ENCODE assay signal across 8 cellular contexts in genomic region chr14:74084277-74085046, GRCh38. TPM values are rescaled to one million over a fixed set of nuclear protein-coding genes. Genes with fewer than 3 reads are reported as not detected.
DNase-seq lines count a peak whose midpoint lies in the region; ATAC-seq and TF ChIP-seq lines count a peak whose summit lies in the region.

Gene ALDH6A1, minus strand, starts transcription at chr14:74084453. Its CDS starts 59 bp downstream, at chr14:74084394.
Gene LIN52, plus strand, starts transcription at chr14:74084956. Its CDS starts 19 bp downstream, at chr14:74084975.

- H3K4me3 ChIP-seq in upper lobe of right lung: peak within 1 kb of the TSS; percentile 73

- DNase-seq in NCI-H1694 (lab: John Stamatoyannopoulos, UW) (peak; percentile 100), amniotic stem cell (lab: John Stamatoyannopoulos, UW) (peak; percentile 100), left cardiac atrium (peak; percentile 98), posterior vena cava (ENCODE audit: low spot score) (peak; percentile 100), upper lobe of right lung (peak; percentile 99)

- H3K4me3 Mint-ChIP-seq in T-helper 1 cell treated with Interleukin-12 subunit alpha and Interleukin-12 subunit beta and Interleukin-4 antibody, amounts not matched to agents 30 μg/mL and 1 μg/mL, for 36 hours: peak within 1 kb of the TSS; percentile 100

- H3K27me3 Mint-ChIP-seq in T-helper 1 cell treated with Interleukin-12 subunit alpha and Interleukin-12 subunit beta and Interleukin-4 antibody, amounts not matched to agents 30 μg/mL and 1 μg/mL, for 36 hours (ENCODE audit: low read depth): no peaks in the 10 kb centered on the region

- peaks cover 35% of the 10 kb centered on the region for H3K4me1 Mint-ChIP-seq in T-helper 1 cell treated with Interleukin-12 subunit alpha and Interleukin-12 subunit beta and Interleukin-4 antibody, amounts not matched to agents 30 μg/mL and 1 μg/mL, for 36 hours (ENCODE audit: low read depth)

- peak within 1 kb of the TSS; percentile 99 for H3K27ac Mint-ChIP-seq in T-helper 1 cell treated with Interleukin-12 subunit alpha and Interleukin-12 subunit beta and Interleukin-4 antibody, amounts not matched to agents 30 μg/mL and 1 μg/mL, for 36 hours

- peak; percentile 91 for ATAC-seq in HG02885 (IDR thresholded peaks at IDR 0.05; ENCODE audit: poor library complexity, unreplicated experiment)
- ATAC-seq in left cardiac atrium: peak; percentile 97 to 98
- ATAC-seq in upper lobe of right lung: peak; percentile 97

- peaks cover 19% of the 10 kb centered on the region for H3K4me1 ChIP-seq in upper lobe of right lung

- TF ChIP-seq POLR2A in GM15510 (IDR thresholded peaks at IDR 0.05; ENCODE audit: borderline replicate concordance, extremely low read depth, insufficient read length): peak; percentile 75

- H3K36me3 Mint-ChIP-seq in T-helper 1 cell treated with Interleukin-12 subunit alpha and Interleukin-12 subunit beta and Interleukin-4 antibody, amounts not matched to agents 30 μg/mL and 1 μg/mL, for 36 hours (ENCODE audit: low read depth): peaks cover 7% of the 10 kb centered on the region

- intact Hi-C loops in left cardiac atrium (cut with DNase I) (no loop called here), posterior vena cava (cut with DNase I) (no loop called here), upper lobe of right lung (cut with DNase I) (no loop called here)

- peaks cover 7% of the 10 kb centered on the region for H3K9me3 Mint-ChIP-seq in T-helper 1 cell treated with Interleukin-12 subunit alpha and Interleukin-12 subunit beta and Interleukin-4 antibody, amounts not matched to agents 30 μg/mL and 1 μg/mL, for 36 hours

- no peaks in the 10 kb centered on the region for H3K9me3 ChIP-seq in upper lobe of right lung

- no peaks in the 10 kb centered on the region for H3K36me3 ChIP-seq in upper lobe of right lung

- H3K27ac ChIP-seq in upper lobe of right lung: peak within 1 kb of the TSS; percentile 90

- TF ChIP-seq CTCF in upper lobe of right lung (IDR thresholded peaks at IDR 0.05): no peak

- H3K27me3 ChIP-seq in upper lobe of right lung: no peaks in the 10 kb centered on the region

RNA-seq across cellular contexts. Expression of gene ALDH6A1, which starts in this region (rescaled TPM):
- total RNA-seq in left cardiac atrium (10 to 100 TPM; 29.2 to 33.3 TPM), posterior vena cava (10 to 100 TPM; 11.9 to 23.2 TPM), upper lobe of right lung (49.1 TPM)

RNA-seq across cellular contexts. Expression of gene LIN52, which starts in this region (rescaled TPM):
- 1 to 10 TPM; 6.6 to 8.1 TPM for total RNA-seq in left cardiac atrium
- 1 to 10 TPM; 6.6 to 9.4 TPM for total RNA-seq in posterior vena cava
- total RNA-seq in upper lobe of right lung: 8.7 TPM

Comparison
In these comparisons a context has a peak if more than half of its experiments do, and no peak if none do; other contexts are left out.
1. Peak in every context shown above with its lines: DNase-seq, ATAC-seq, H3K4me3 ChIP-seq and H3K27ac ChIP-seq.